In the genomic region with DNA sequence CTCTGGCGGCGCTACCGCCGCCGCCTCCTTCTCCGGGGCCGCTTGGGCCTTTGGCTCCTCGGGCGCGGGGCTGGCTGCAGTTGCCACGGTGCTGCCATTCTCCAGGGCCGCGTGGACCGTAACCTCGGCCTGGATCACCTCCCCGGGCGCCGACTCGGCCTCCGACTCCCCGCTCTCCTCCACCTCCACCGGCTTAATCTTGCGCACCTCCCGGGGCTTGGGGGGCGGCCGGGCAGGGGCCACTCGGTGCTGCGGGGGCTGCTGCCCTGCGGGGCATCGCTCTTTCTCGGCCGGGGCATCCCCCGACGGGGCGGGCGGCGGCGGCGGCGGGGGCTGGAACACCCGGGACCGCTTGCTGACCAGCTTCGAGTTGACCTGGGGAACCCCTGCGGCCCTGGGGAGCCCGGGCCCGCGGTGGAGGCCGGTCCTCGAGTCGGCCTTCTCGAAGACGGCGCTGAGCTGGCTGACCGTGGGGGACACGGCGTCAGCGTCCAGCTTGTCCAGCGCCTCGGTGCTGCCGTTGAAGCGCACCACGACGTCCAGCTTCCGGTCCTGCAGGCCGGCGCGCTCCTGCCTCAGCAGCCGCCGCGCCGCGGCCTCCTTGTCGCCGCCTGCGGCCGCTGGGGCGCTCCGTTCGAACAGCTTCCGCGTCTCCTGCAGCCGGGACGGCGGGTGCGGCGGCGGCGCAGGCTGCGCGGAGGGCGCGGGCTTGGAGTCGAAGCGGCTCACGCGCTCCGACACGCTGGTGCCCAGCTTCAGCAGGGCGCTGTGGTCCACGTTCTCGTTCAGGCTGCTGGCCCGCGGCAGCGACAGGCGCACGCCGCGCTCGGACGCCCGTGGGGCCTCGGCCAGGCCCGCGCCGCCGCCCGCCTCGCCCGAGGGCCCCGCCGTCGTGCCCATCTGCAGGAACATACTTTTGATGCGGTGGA, we compare ENCODE assay signal across 8 cellular contexts. TPM values are rescaled to one million over a fixed set of nuclear protein-coding genes. Genes with fewer than 3 reads are reported as not detected.
DNase-seq lines count a peak whose midpoint lies in the region; ATAC-seq, FAIRE-seq and TF ChIP-seq lines count a peak whose summit lies in the region.

No MANE protein-coding gene starts in this region.

- peaks cover 54% of the 10 kb centered on the region for H3K4me1 ChIP-seq in CD8-positive, alpha-beta T cell (ENCODE audit: insufficient read depth, low read length)

- H3K27ac ChIP-seq in CD8-positive, alpha-beta T cell (ENCODE audit: low read depth, low read length) = peak overlapping the region; percentile 61

- H3K9me3 Mint-ChIP-seq in CD8-positive, alpha-beta T cell = no peaks in the 10 kb centered on the region

- intact Hi-C loops in CD8-positive, alpha-beta T cell (cut with DNase I, micrococcal nuclease) = loop anchor here (5.0 kb wide), 2 partner anchors 297 to 472 kb away; partner anchors contain the start of gene SPOP (in 1 of the 2)

- H3K4me3 ChIP-seq in CD8-positive, alpha-beta T cell (ENCODE audit: low read depth, low read length) = peak overlapping the region; percentile 92
- H3K4me3 ChIP-seq in bronchial epithelial cell (ENCODE audit: low read depth, low read length) (peak overlapping the region; percentile 70), kidney epithelial cell (ENCODE audit: low read depth, low read length) (peak overlapping the region; percentile 73)

- H3K27ac Mint-ChIP-seq in CD8-positive, alpha-beta T cell = peak overlapping the region; percentile 82
- peak overlapping the region; percentile 98 for H3K27ac Mint-ChIP-seq in T-helper 17 cell

- peaks cover 18% of the 10 kb centered on the region for H3K36me3 Mint-ChIP-seq in CD8-positive, alpha-beta T cell
- peaks cover 6% of the 10 kb centered on the region for H3K36me3 Mint-ChIP-seq in T-helper 17 cell (ENCODE audit: low read depth)

- POLR2A ChIA-PET in CD8-positive, alpha-beta T cell (lab: Charles Lee) = interaction anchor here (1.3 to 5.6 kb wide), 8 partner anchors 9 to 55 kb away, joined by 3 to 34 read pairs (median 5); partner anchors contain the start of gene SGCA

- no peak for TF ChIP-seq CTCF in CD8-positive, alpha-beta T cell (IDR thresholded peaks at IDR 0.05)
- TF ChIP-seq CTCF in bronchial epithelial cell (IDR thresholded peaks at IDR 0.05; ENCODE audit: insufficient read depth, low read length, severe bottlenecking) (no peak), kidney epithelial cell (IDR thresholded peaks at IDR 0.05; ENCODE audit: insufficient read depth, low read length, poor library complexity, severe bottlenecking) (no peak)

- peaks cover 55% of the 10 kb centered on the region for H3K4me1 Mint-ChIP-seq in CD8-positive, alpha-beta T cell (ENCODE audit: low read depth)
- peaks cover 36% of the 10 kb centered on the region for H3K4me1 Mint-ChIP-seq in T-helper 17 cell

- H3K4me3 Mint-ChIP-seq in CD8-positive, alpha-beta T cell = peak overlapping the region; percentile 91
- peak overlapping the region; percentile 98 for H3K4me3 Mint-ChIP-seq in T-helper 17 cell

- no peaks in the 10 kb centered on the region for H3K27me3 ChIP-seq in CD8-positive, alpha-beta T cell (ENCODE audit: insufficient read depth, low read length)
- no peaks in the 10 kb centered on the region for H3K27me3 ChIP-seq in bronchial epithelial cell (ENCODE audit: control insufficient read depth, insufficient read depth, low read length)
- H3K27me3 ChIP-seq in kidney epithelial cell (ENCODE audit: control insufficient read depth, insufficient read depth, low read length) = no peaks in the 10 kb centered on the region

- H3K9me3 ChIP-seq in CD8-positive, alpha-beta T cell (ENCODE audit: low read length) = no peaks in the 10 kb centered on the region
- H3K9me3 ChIP-seq in T-helper 17 cell (ENCODE audit: control insufficient read depth, low read length, poor library complexity, severe bottlenecking) = no peaks in the 10 kb centered on the region

- FAIRE-seq in bronchial epithelial cell (lab: Jason Lieb, UNC) = no peak

- ATAC-seq in CD8-positive, alpha-beta T cell = peak; percentile 25
- ATAC-seq in T-helper 17 cell = peak; percentile 29
- ATAC-seq in GM21737 (IDR thresholded peaks at IDR 0.05; ENCODE audit: unreplicated experiment) = no peak
- ATAC-seq in GM19397 (IDR thresholded peaks at IDR 0.05; ENCODE audit: unreplicated experiment) = no peak

- peak in 4 of 7 experiments; percentile 60 to 76 (median 63) for DNase-seq in CD8-positive, alpha-beta T cell
- DNase-seq in HuH-7 (ENCODE audit: low spot score) (peak; percentile 58), T-helper 17 cell (peak; percentile 51 to 61 (median 56)), bronchial epithelial cell (ENCODE audit: low read depth) (peak; percentile 36), kidney epithelial cell (ENCODE audit: low read depth) (no peak)
- peak; percentile 52 for DNase-seq in stimulated activated CD4-positive, alpha-beta T cell treated with anti-CD3 and anti-CD28 coated beads, Interleukin-4, amount 100 ng/mL, for 24 hours

- H3K36me3 ChIP-seq in CD8-positive, alpha-beta T cell (ENCODE audit: insufficient read depth, low read length) = peaks cover 6% of the 10 kb centered on the region
- H3K36me3 ChIP-seq in bronchial epithelial cell (ENCODE audit: control insufficient read depth, insufficient read depth, low read length) (no peaks in the 10 kb centered on the region), kidney epithelial cell (ENCODE audit: control insufficient read depth, insufficient read depth, low read length) (no peaks in the 10 kb centered on the region)

- no peaks in the 10 kb centered on the region for H3K27me3 Mint-ChIP-seq in CD8-positive, alpha-beta T cell (ENCODE audit: low read depth)
- no peaks in the 10 kb centered on the region for H3K27me3 Mint-ChIP-seq in T-helper 17 cell

- CTCF ChIA-PET in CD8-positive, alpha-beta T cell (lab: Charles Lee) = interaction anchor here (0.8 to 8.4 kb wide), 8 partner anchors 10 to 55 kb away, joined by 3 to 78 read pairs (median 4); no protein-coding TSS in a partner anchor

RNA-seq across cellular contexts. Expression of gene PPP1R9B, which starts 0.8 kb away (rescaled TPM):
- total RNA-seq in CD8-positive, alpha-beta T cell = 10 to 100 TPM; 64.3 TPM
- 100 to 1,000 TPM in 1 of 2 donors, 10 to 100 TPM in 1; 82.9 to 111 TPM for total RNA-seq in T-helper 17 cell
- total RNA-seq in bronchial epithelial cell = 16.6 and 17.4 TPM in 2 replicates
- 35.2 and 38.2 TPM in 2 replicates for total RNA-seq in kidney epithelial cell

RNA-seq across cellular contexts. Expression of gene SGCA, which starts 16.1 kb away (rescaled TPM):
- total RNA-seq in CD8-positive, alpha-beta T cell = under 1 TPM in 1 of 2 experiments, not detected in 1; 0.25 TPM
- total RNA-seq in T-helper 17 cell (not detected), bronchial epithelial cell (0.13 TPM in 1 of 2 replicates, not detected in the other), kidney epithelial cell (not detected in 2 replicates)

RNA-seq across cellular contexts. Expression of gene SAMD14, which starts 19.7 kb away (rescaled TPM):
- total RNA-seq in CD8-positive, alpha-beta T cell = under 1 TPM; 0.31 to 0.62 TPM
- total RNA-seq in T-helper 17 cell (1 to 10 TPM; 1.7 to 5.8 TPM), bronchial epithelial cell (under 0.01 and 0.26 TPM in 2 replicates), kidney epithelial cell (13.3 and 14.7 TPM in 2 replicates)

RNA-seq across cellular contexts. Expression of gene COL1A1, which starts 51.7 kb away (rescaled TPM):
- 10 to 100 TPM; 37.2 to 43.8 TPM for total RNA-seq in CD8-positive, alpha-beta T cell
- 10 to 100 TPM; 15.4 to 16.6 TPM for total RNA-seq in T-helper 17 cell
- 10.5 and 15.3 TPM in 2 replicates for total RNA-seq in bronchial epithelial cell
- total RNA-seq in kidney epithelial cell = 139 and 176 TPM in 2 replicates

RNA-seq across cellular contexts. Expression of gene PDK2, which starts 54.5 kb away (rescaled TPM):
- total RNA-seq in CD8-positive, alpha-beta T cell = 10 to 100 TPM in 1 of 2 experiments, 1 to 10 TPM in 1; 8.4 to 10.4 TPM
- total RNA-seq in T-helper 17 cell (10 to 100 TPM; 19.9 to 20.9 TPM), bronchial epithelial cell (0.79 and 3.5 TPM in 2 replicates), kidney epithelial cell (12.7 and 14.5 TPM in 2 replicates)

Comparison
In these comparisons a context has a peak if more than half of its experiments do, and no peak if none do; other contexts are left out.
1. ATAC-seq: peak in CD8-positive, alpha-beta T cell (single experiment) and T-helper 17 cell (single experiment); none in GM21737 (single experiment) and GM19397 (single experiment).
2. Peak in every context shown above with its lines, with median percentiles within 50 percentile points of each other: H3K4me3 ChIP-seq.